In genomic region chr20:42110301-42110700, GRCh38 we compare ENCODE assay signal across 31 cellular contexts.
"Had no signal": no experiment of that assay in that cellular context is flagged by ENCODE, and none has a peak within 500 bp of the region (broad histone marks: within the 10 kb centered on the region; RNA-seq: fewer than 3 reads in every experiment).

No MANE protein-coding gene starts in this region.

- H3K36me3 ChIP-seq: left lung, lower lobe of right lung, neural progenitor cell, ovary, prostate gland, suprapubic skin, thoracic aorta, tibial artery, upper lobe of right lung had no signal

- H3K4me1 ChIP-seq: left lung, lower lobe of right lung, neural progenitor cell, prostate gland, suprapubic skin, tibial artery, upper lobe of right lung had no signal

- H3K9me3 ChIP-seq: left lung, lower lobe of right lung, ovary, prostate gland, suprapubic skin, thoracic aorta, tibial artery, upper lobe of right lung had no signal

- H3K27ac Mint-ChIP-seq: immature natural killer cell; mesothelial cell of epicardium; naive B cell; natural killer cell; stimulated activated effector memory CD8-positive, alpha-beta T cell treated with anti-CD3 and anti-CD28 coated beads, Interleukin-12 subunit alpha, Interleukin-12 subunit beta, amount 100 ng/mL, for 72 hours; stimulated activated naive CD8-positive, alpha-beta T cell treated with anti-CD3 and anti-CD28 coated beads, Interleukin-15, Interleukin-2, amounts not matched to agents 100 ng/mL and 50 ng/mL, for 24 hours had no signal

- H3K9ac ChIP-seq: neural progenitor cell had no signal

- H3K27me3 Mint-ChIP-seq: stimulated activated naive CD8-positive, alpha-beta T cell treated with anti-CD3 and anti-CD28 coated beads, Interleukin-15, Interleukin-2, amounts not matched to agents 100 ng/mL and 50 ng/mL, for 24 hours had no signal

- H3K4me3 ChIP-seq: left lung, lower lobe of right lung, neural progenitor cell, ovary, prostate gland, skin epidermis, suprapubic skin, thoracic aorta, tibial artery, upper lobe of right lung had no signal

- H3K27ac ChIP-seq: left lung, lower lobe of right lung, neural progenitor cell, ovary, prostate gland, skin epidermis, suprapubic skin, thoracic aorta, tibial artery, upper lobe of right lung had no signal

- H3K36me3 Mint-ChIP-seq: immature natural killer cell; mesothelial cell of epicardium; naive B cell; natural killer cell; neural progenitor cell; stimulated activated effector memory CD8-positive, alpha-beta T cell treated with anti-CD3 and anti-CD28 coated beads, Interleukin-12 subunit alpha, Interleukin-12 subunit beta, amount 100 ng/mL, for 72 hours had no signal

- DNase-seq: hippocampal formation; immature natural killer cell; kidney; left colon; left lung; lower lobe of right lung; mammary epithelial cell; mesendoderm; naive B cell; natural killer cell; nephron progenitor cell; ovary; retina; right cardiac atrium; stimulated activated CD4-positive, alpha-beta T cell treated with anti-CD3 and anti-CD28 coated beads, Interleukin-12 subunit alpha, Interleukin-12 subunit beta, amount 100 ng/mL, for 4 hours; stimulated activated CD4-positive, alpha-beta T cell treated with anti-CD3 and anti-CD28 coated beads, Interleukin-15, amount 100 ng/mL, for 24 hours; stimulated activated CD4-positive, alpha-beta T cell treated with anti-CD3 and anti-CD28 coated beads, Interleukin-2, amount 100 ng/mL, for 24 hours; stimulated activated CD4-positive, alpha-beta T cell treated with anti-CD3 and anti-CD28 coated beads, Interleukin-4, amount 100 ng/mL, for 1 hour; stimulated activated naive CD4-positive, alpha-beta T cell; tibial artery; trophoblast cell; upper lobe of right lung had no signal

- ATAC-seq: left colon; left lung; lower lobe of right lung; natural killer cell; right cardiac atrium; sciatic nerve; stimulated activated effector memory CD8-positive, alpha-beta T cell treated with anti-CD3 and anti-CD28 coated beads, Interleukin-12 subunit alpha, Interleukin-12 subunit beta, amount 100 ng/mL, for 72 hours; upper lobe of right lung had no signal

- H3K9me3 Mint-ChIP-seq: mesothelial cell of epicardium; nephron progenitor cell; neural progenitor cell; stimulated activated naive CD8-positive, alpha-beta T cell treated with anti-CD3 and anti-CD28 coated beads, Interleukin-15, Interleukin-2, amounts not matched to agents 100 ng/mL and 50 ng/mL, for 24 hours had no signal

- H3K27me3 ChIP-seq: left lung, neural progenitor cell, ovary, suprapubic skin, tibial artery, upper lobe of right lung had no signal

- H3K4me2 ChIP-seq: neural progenitor cell had no signal

- H2AFZ ChIP-seq: neural progenitor cell had no signal

- H3K4me1 Mint-ChIP-seq: immature natural killer cell; mesothelial cell of epicardium; naive B cell; natural killer cell; stimulated activated effector memory CD8-positive, alpha-beta T cell treated with anti-CD3 and anti-CD28 coated beads, Interleukin-12 subunit alpha, Interleukin-12 subunit beta, amount 100 ng/mL, for 72 hours had no signal

- H3K4me3 Mint-ChIP-seq: immature natural killer cell; mesothelial cell of epicardium; naive B cell; natural killer cell; nephron progenitor cell; neural progenitor cell; stimulated activated effector memory CD8-positive, alpha-beta T cell treated with anti-CD3 and anti-CD28 coated beads, Interleukin-12 subunit alpha, Interleukin-12 subunit beta, amount 100 ng/mL, for 72 hours; stimulated activated naive CD8-positive, alpha-beta T cell treated with anti-CD3 and anti-CD28 coated beads, Interleukin-15, Interleukin-2, amounts not matched to agents 100 ng/mL and 50 ng/mL, for 24 hours had no signal
